Comparison of ENCODE assay signal across 8 cellular contexts in genomic region chr14:20461230-20462141, GRCh38. TPM values are rescaled to one million over a fixed set of nuclear protein-coding genes. Genes with fewer than 3 reads are reported as not detected.
DNase-seq lines count a peak whose midpoint lies in the region; ATAC-seq and TF ChIP-seq lines count a peak whose summit lies in the region.

TSS of gene PIP4P1 (minus strand) at chr14:20461434. CDS start at chr14:20461325, 109 bp downstream.

- POLR2A ChIA-PET in naive thymus-derived CD4-positive, alpha-beta T cell (lab: Charles Lee), result interaction anchor here (0.5 to 4.9 kb wide), 30 partner anchors 8 to 320 kb away, joined by 3 to 38 read pairs (median 5); partner anchors contain the start of genes PARP2, PNP, RNASE4 and RNASE6

- peak within 1 kb of the TSS; percentile 92 for H3K27ac Mint-ChIP-seq in activated T-helper 2 cell treated with anti-CD3 and anti-CD28 coated beads, Interferon-gamma antibody, Interleukin-2, Interleukin-4, amounts not matched to agents 10 μg/mL and 5 μg/mL and 100 μg/mL, durations not matched to agents 14 hours and 24 hours and 36 hours
- H3K27ac Mint-ChIP-seq in naive thymus-derived CD4-positive, alpha-beta T cell, result peak within 1 kb of the TSS; percentile 88 to 99 (median 92)
- H3K27ac Mint-ChIP-seq in stimulated activated naive B cell treated with anti-CD40 and anti-IgM and Interleukin-4, amounts not matched to agents 10 μg/mL and 1 μg/mL and 100 μg/mL, for 72 hours, result peak within 1 kb of the TSS; percentile 99

- H3K27me3 ChIP-seq in RWPE2 (ENCODE audit: insufficient read depth, poor library complexity, severe bottlenecking) (no peaks in the 10 kb centered on the region), fibroblast of lung (ENCODE audit: control insufficient read depth, insufficient read depth, low read length) (no peaks in the 10 kb centered on the region)
- no peaks in the 10 kb centered on the region for H3K27me3 ChIP-seq in naive thymus-derived CD4-positive, alpha-beta T cell (ENCODE audit: control insufficient read depth in 2 of 2, insufficient read depth in 2 of 2, low read length in 2 of 2)

- H3K4me2 ChIP-seq in fibroblast of lung (ENCODE audit: extremely low read depth, insufficient read depth, low read length), result peak within 1 kb of the TSS; percentile 96

- H3K4me3 ChIP-seq in RWPE2 (ENCODE audit: severe bottlenecking) (peak within 1 kb of the TSS; percentile 71), fibroblast of lung (replicated peaks in 1 of 4; ENCODE audit: control extremely low read depth in 1 of 4, insufficient read depth in 1 of 4, low read depth in 3 of 4, low read length in 4 of 4) (peak within 1 kb of the TSS; percentile 72 to 97 (median 84))
- H3K4me3 ChIP-seq in naive thymus-derived CD4-positive, alpha-beta T cell (ENCODE audit: low read length), result peak within 1 kb of the TSS; percentile 83

- H3K4me1 Mint-ChIP-seq in activated T-helper 2 cell treated with anti-CD3 and anti-CD28 coated beads, Interferon-gamma antibody, Interleukin-2, Interleukin-4, amounts not matched to agents 10 μg/mL and 5 μg/mL and 100 μg/mL, durations not matched to agents 14 hours and 24 hours and 36 hours (ENCODE audit: low read depth), result peaks cover 25% of the 10 kb centered on the region
- H3K4me1 Mint-ChIP-seq in naive thymus-derived CD4-positive, alpha-beta T cell, result peaks cover 18 to 36% (median 32%) of the 10 kb centered on the region in 7 donors
- H3K4me1 Mint-ChIP-seq in stimulated activated naive B cell treated with anti-CD40 and anti-IgM and Interleukin-4, amounts not matched to agents 10 μg/mL and 1 μg/mL and 100 μg/mL, for 72 hours, result peaks cover 31 to 40% of the 10 kb centered on the region in 2 donors

- H3K36me3 ChIP-seq in RWPE2 (ENCODE audit: low read depth) (peaks cover 39% of the 10 kb centered on the region), fibroblast of lung (ENCODE audit: control insufficient read depth, insufficient read depth, low read length) (peaks cover 17% of the 10 kb centered on the region)
- peaks cover 19 to 37% (median 25%) of the 10 kb centered on the region in 3 experiments for H3K36me3 ChIP-seq in naive thymus-derived CD4-positive, alpha-beta T cell (ENCODE audit: control insufficient read depth in 2 of 3, insufficient read depth in 3 of 3, low read length in 3 of 3)

- H3K4me1 ChIP-seq in RWPE2 (ENCODE audit: insufficient read depth, poor library complexity, severe bottlenecking) (peaks cover 7% of the 10 kb centered on the region), fibroblast of lung (ENCODE audit: control insufficient read depth, extremely low read depth, insufficient read depth, low read length) (peaks cover 7% of the 10 kb centered on the region)
- H3K4me1 ChIP-seq in naive thymus-derived CD4-positive, alpha-beta T cell (ENCODE audit: control insufficient read depth in 2 of 2, insufficient read depth in 2 of 2, low read length in 2 of 2), result peaks cover 19 to 20% of the 10 kb centered on the region in 2 donors

- peaks cover 33% of the 10 kb centered on the region for H3K79me2 ChIP-seq in fibroblast of lung (ENCODE audit: control insufficient read depth, insufficient read depth, low read length)

- no peaks in the 10 kb centered on the region for H4K20me1 ChIP-seq in fibroblast of lung (ENCODE audit: control insufficient read depth, extremely low read depth, insufficient read depth, low read length)

- intact Hi-C loops in activated T-helper 2 cell treated with anti-CD3 and anti-CD28 coated beads, Interferon-gamma antibody, Interleukin-2, Interleukin-4, amounts not matched to agents 10 μg/mL and 5 μg/mL and 100 μg/mL, durations not matched to agents 14 hours and 24 hours and 36 hours (cut with micrococcal nuclease), result loop anchor here (1.0 to 2.0 kb wide), 3 partner anchors 8 to 221 kb away; partner anchors contain the start of genes PARP2 and PNP
- intact Hi-C loops in naive thymus-derived CD4-positive, alpha-beta T cell (cut with micrococcal nuclease), result loop anchor here (1.0 to 5.0 kb wide), 10 partner anchors 8 to 923 kb away; partner anchors contain the start of genes PARP2 (in 2 of the 2), PNP (in 2 of the 2), TEP1 (in 2 of the 2) and HNRNPC (in 1 of the 2)

- H3K4me3 Mint-ChIP-seq in activated T-helper 2 cell treated with anti-CD3 and anti-CD28 coated beads, Interferon-gamma antibody, Interleukin-2, Interleukin-4, amounts not matched to agents 10 μg/mL and 5 μg/mL and 100 μg/mL, durations not matched to agents 14 hours and 24 hours and 36 hours (ENCODE audit: low read depth), result peak within 1 kb of the TSS; percentile 89
- H3K4me3 Mint-ChIP-seq in naive thymus-derived CD4-positive, alpha-beta T cell, result peak within 1 kb of the TSS; percentile 81 to 97 (median 92)
- H3K4me3 Mint-ChIP-seq in stimulated activated naive B cell treated with anti-CD40 and anti-IgM and Interleukin-4, amounts not matched to agents 10 μg/mL and 1 μg/mL and 100 μg/mL, for 72 hours, result peak within 1 kb of the TSS; percentile 93 to 100

- H3K9ac ChIP-seq in fibroblast of lung (ENCODE audit: insufficient read depth, low read length), result peak within 1 kb of the TSS; percentile 91

- H3K9me3 Mint-ChIP-seq in activated T-helper 2 cell treated with anti-CD3 and anti-CD28 coated beads, Interferon-gamma antibody, Interleukin-2, Interleukin-4, amounts not matched to agents 10 μg/mL and 5 μg/mL and 100 μg/mL, durations not matched to agents 14 hours and 24 hours and 36 hours, result no peaks in the 10 kb centered on the region
- H3K9me3 Mint-ChIP-seq in naive thymus-derived CD4-positive, alpha-beta T cell, result peaks cover 0 to 5% (median 0%) of the 10 kb centered on the region in 11 donors
- H3K9me3 Mint-ChIP-seq in stimulated activated naive B cell treated with anti-CD40 and anti-IgM and Interleukin-4, amounts not matched to agents 10 μg/mL and 1 μg/mL and 100 μg/mL, for 72 hours, result peaks cover 3 to 5% of the 10 kb centered on the region in 2 donors

- CTCF ChIA-PET in naive thymus-derived CD4-positive, alpha-beta T cell (lab: Charles Lee), result interaction anchor here (0.6 to 1.6 kb wide), 6 partner anchors 10 to 47 kb away, joined by 3 to 8 read pairs (median 3); no protein-coding TSS in a partner anchor

- no peak for TF ChIP-seq CTCF in RWPE2 (IDR thresholded peaks at IDR 0.05; ENCODE audit: poor library complexity, severe bottlenecking)
- no peak for TF ChIP-seq CTCF in fibroblast of lung (conservative IDR thresholded peaks at IDR 0.05 in 1 of 2, IDR thresholded peaks at IDR 0.05 in 1 of 2; ENCODE audit: low read depth in 1 of 2, low read length in 2 of 2)

- H3K27me3 Mint-ChIP-seq in activated T-helper 2 cell treated with anti-CD3 and anti-CD28 coated beads, Interferon-gamma antibody, Interleukin-2, Interleukin-4, amounts not matched to agents 10 μg/mL and 5 μg/mL and 100 μg/mL, durations not matched to agents 14 hours and 24 hours and 36 hours (ENCODE audit: low read depth), result peaks cover 1% of the 10 kb centered on the region
- H3K27me3 Mint-ChIP-seq in naive thymus-derived CD4-positive, alpha-beta T cell, result peaks cover 0 to 2% (median 0%) of the 10 kb centered on the region in 5 donors
- H3K27me3 Mint-ChIP-seq in stimulated activated naive B cell treated with anti-CD40 and anti-IgM and Interleukin-4, amounts not matched to agents 10 μg/mL and 1 μg/mL and 100 μg/mL, for 72 hours, result no peaks in the 10 kb centered on the region

- peak; percentile 95 for ATAC-seq in RWPE2 (ENCODE audit: low read depth)
- ATAC-seq in naive thymus-derived CD4-positive, alpha-beta T cell, result peak; percentile 92
- peak; percentile 88 to 90 for ATAC-seq in stimulated activated naive B cell treated with anti-CD40 and anti-IgM and Interleukin-4, amounts not matched to agents 10 μg/mL and 1 μg/mL and 100 μg/mL, for 72 hours (replicated peaks)

- peaks cover 22% of the 10 kb centered on the region for H3K36me3 Mint-ChIP-seq in activated T-helper 2 cell treated with anti-CD3 and anti-CD28 coated beads, Interferon-gamma antibody, Interleukin-2, Interleukin-4, amounts not matched to agents 10 μg/mL and 5 μg/mL and 100 μg/mL, durations not matched to agents 14 hours and 24 hours and 36 hours (ENCODE audit: low read depth)
- peaks cover 5 to 20% (median 9%) of the 10 kb centered on the region in 5 donors for H3K36me3 Mint-ChIP-seq in naive thymus-derived CD4-positive, alpha-beta T cell
- peaks cover 32 to 33% of the 10 kb centered on the region in 2 donors for H3K36me3 Mint-ChIP-seq in stimulated activated naive B cell treated with anti-CD40 and anti-IgM and Interleukin-4, amounts not matched to agents 10 μg/mL and 1 μg/mL and 100 μg/mL, for 72 hours

- DNase-seq in EH (ENCODE audit: low read depth) (peak; percentile 100), H4 (ENCODE audit: low spot score) (peak; percentile 100), LoVo (ENCODE audit: low spot score) (peak; percentile 99), RWPE2 (ENCODE audit: low spot score) (peak; percentile 100), fibroblast of lung (ENCODE audit: low read depth in 2 of 2) (peak; percentile 100)
- DNase-seq in activated T-helper 2 cell treated with anti-CD3 and anti-CD28 coated beads, Interferon-gamma antibody, Interleukin-2, Interleukin-4, amounts not matched to agents 10 μg/mL and 5 μg/mL and 100 μg/mL, durations not matched to agents 14 hours and 24 hours and 36 hours (ENCODE audit: low spot score), result peak; percentile 99
- DNase-seq in naive thymus-derived CD4-positive, alpha-beta T cell, result peak; percentile 95 to 100 (median 99)
- peak; percentile 98 for DNase-seq in stimulated activated naive B cell treated with anti-CD40 and anti-IgM and Interleukin-4, amounts not matched to agents 10 μg/mL and 1 μg/mL and 100 μg/mL, for 72 hours

- H3K9me3 ChIP-seq in RWPE2 (ENCODE audit: severe bottlenecking) (no peaks in the 10 kb centered on the region), fibroblast of lung (ENCODE audit: control insufficient read depth, insufficient read depth, low read depth, low read length) (no peaks in the 10 kb centered on the region)
- H3K9me3 ChIP-seq in naive thymus-derived CD4-positive, alpha-beta T cell (ENCODE audit: control insufficient read depth in 2 of 3, low read length in 3 of 3), result no peaks in the 10 kb centered on the region

- H2AFZ ChIP-seq in fibroblast of lung (ENCODE audit: low read length), result peak within 1 kb of the TSS; percentile 67

- H3K27ac ChIP-seq in RWPE2 (ENCODE audit: poor library complexity, severe bottlenecking), result peak within 1 kb of the TSS; percentile 68
- peak within 1 kb of the TSS; percentile 82 for H3K27ac ChIP-seq in fibroblast of lung (ENCODE audit: insufficient read depth, low read length)
- H3K27ac ChIP-seq in naive thymus-derived CD4-positive, alpha-beta T cell (ENCODE audit: low read depth, low read length), result peak within 1 kb of the TSS; percentile 96

RNA-seq across cellular contexts. Expression of gene PIP4P1, which starts in this region (rescaled TPM):
- 29.5 and 32.8 TPM in 2 replicates for total RNA-seq in H4 (2014; rRNA removed; shearing (Covaris generic))
- 28.2 and 33.7 TPM in 2 replicates for total RNA-seq in activated T-helper 2 cell treated with anti-CD3 and anti-CD28 coated beads, Interferon-gamma antibody, Interleukin-2, Interleukin-4, amounts not matched to agents 10 μg/mL and 5 μg/mL and 100 μg/mL, durations not matched to agents 14 hours and 24 hours and 36 hours
- total RNA-seq in fibroblast of lung, result 24.7 and 30.9 TPM in 2 replicates
- 34.9 and 39.5 TPM in 2 replicates for polyA plus RNA-seq in fibroblast of lung
- 26.1 and 30.6 TPM in 2 replicates for polyA plus RNA-seq in fibroblast of lung (2012)
- 87.9 and 134 TPM in 2 replicates for polyA minus RNA-seq in fibroblast of lung (ENCODE audit: low replicate concordance)
- total RNA-seq in naive thymus-derived CD4-positive, alpha-beta T cell, result 10 to 100 TPM; 34.9 to 87.1 (median 74.2) TPM
- 10 to 100 TPM; 20.7 to 38.5 TPM for polyA plus RNA-seq in naive thymus-derived CD4-positive, alpha-beta T cell

Comparison
In these comparisons a context has a peak if more than half of its experiments do, and no peak if none do; other contexts are left out.
1. Peak in every context shown above with its lines: DNase-seq, ATAC-seq, H3K4me3 ChIP-seq and H3K27ac ChIP-seq.